ENCODE assay signal across 10 cellular contexts in genomic region chr20:10739575-10739974, GRCh38.
DNase-seq lines count a peak whose midpoint lies in the region; ATAC-seq and TF ChIP-seq lines count a peak whose summit lies in the region.
"Had no signal": no experiment of that assay in that cellular context is flagged by ENCODE, and none has a peak within 500 bp of the region (broad histone marks: within the 10 kb centered on the region; RNA-seq: fewer than 3 reads in every experiment).

No MANE protein-coding gene starts in this region.

- H3T11ph ChIP-seq in H9 (ENCODE audit: low read length), result no peak overlapping the region

- no peak overlapping the region for H3K23ac ChIP-seq in H9 (ENCODE audit: insufficient read length, low read depth, low read length)

- H3K79me2 ChIP-seq in H9 (ENCODE audit: insufficient read depth, low read length), result no peaks in the 10 kb centered on the region

- no peak overlapping the region for H3K27ac Mint-ChIP-seq in H9

- H3K4me1 ChIP-seq in heart right ventricle, result peaks cover 0 to 27% (median 13%) of the 10 kb centered on the region in 9 donors
- no peaks in the 10 kb centered on the region for H3K4me1 ChIP-seq in psoas muscle
- no peaks in the 10 kb centered on the region for H3K4me1 ChIP-seq in H9 (ENCODE audit: insufficient read depth, low read length)

- no peaks in the 10 kb centered on the region; a peak in 1 of 7 replicates for H3K36me3 Mint-ChIP-seq in H9 (ENCODE audit: insufficient read depth in 1 of 3, low read depth in 3 of 3)

- no peaks in the 10 kb centered on the region for H3K23me2 ChIP-seq in H9 (ENCODE audit: insufficient read length, low read depth, low read length, poor library complexity, severe bottlenecking)

- H4K91ac ChIP-seq in H9 (ENCODE audit: insufficient read length, low read depth, low read length), result no peak overlapping the region

- no peak for TF ChIP-seq CTCF in AG10803 (conservative IDR thresholded peaks at IDR 0.05; ENCODE audit: low read length)
- TF ChIP-seq CTCF in heart right ventricle (IDR thresholded peaks at IDR 0.05), result no peak
- TF ChIP-seq CTCF in psoas muscle (IDR thresholded peaks at IDR 0.05), result no peak
- TF ChIP-seq CTCF in H9 (conservative IDR thresholded peaks at IDR 0.05), result no peak

- H3K36me3 ChIP-seq in heart right ventricle (no peaks in the 10 kb centered on the region), psoas muscle (ENCODE audit: insufficient read depth in 1 of 2, low read depth in 1 of 2) (no peaks in the 10 kb centered on the region)

- H3K4me2 ChIP-seq in H9 (ENCODE audit: insufficient read depth, insufficient read length, low read length), result no peak overlapping the region

- no peak overlapping the region for H2BK5ac ChIP-seq in H9 (ENCODE audit: insufficient read length, low read length)

- no peak overlapping the region for H3K4me3 Mint-ChIP-seq in H9

- no peaks in the 10 kb centered on the region; a peak in 1 of 5 replicates for H3K9me3 Mint-ChIP-seq in H9

- H2BK12ac ChIP-seq in H9 (ENCODE audit: insufficient read length, low read depth, low read length), result no peak overlapping the region

- no peak overlapping the region for H2BK15ac ChIP-seq in H9 (ENCODE audit: low read depth, low read length)

- H3K27ac ChIP-seq in heart right ventricle (peak overlapping the region; percentile 10 to 74 (median 50)), psoas muscle (no peak overlapping the region), H9 (ENCODE audit: insufficient read length, low read depth, low read length) (no peak overlapping the region)

- no peak overlapping the region for H3K18ac ChIP-seq in H9 (ENCODE audit: insufficient read length, low read depth, low read length)

- H4K5ac ChIP-seq in H9 (ENCODE audit: insufficient read length, low read depth, low read length), result no peak overlapping the region

- no peak overlapping the region for H2BK120ac ChIP-seq in H9 (ENCODE audit: low read depth, low read length, poor library complexity, severe bottlenecking)

- no peak overlapping the region for H2AFZ ChIP-seq in H9 (ENCODE audit: low read length)

- no peak overlapping the region for H3K56ac ChIP-seq in H9 (ENCODE audit: insufficient read length, low read depth, low read length)

- no peaks in the 10 kb centered on the region for H4K20me1 ChIP-seq in H9 (ENCODE audit: control insufficient read depth, insufficient read depth, insufficient read length)

- no peak overlapping the region for H2BK20ac ChIP-seq in H9 (ENCODE audit: low read depth, low read length, poor library complexity, severe bottlenecking)

- no peak overlapping the region for H3K14ac ChIP-seq in H9 (ENCODE audit: insufficient read depth, low read length)

- intact Hi-C loops in heart right ventricle (cut with DNase I) (no loop called here), psoas muscle (cut with DNase I) (no loop called here)

- 24 to 41% methylated on average over 7 of the region's 7 CpGs for WGBS in heart right ventricle, 2 donors
- 31 to 50% (median 47%) methylated on average over 7 of the region's 7 CpGs for WGBS in psoas muscle, 3 donors
- WGBS in H9 (ENCODE audit: extremely low coverage, insufficient read length, low lambda C conversion rate), result no CpG with 5 or more reads among the region's 7 CpGs

- ATAC-seq in heart right ventricle (peak in 6 of 8 donors; percentile 60 to 88 (median 76)), psoas muscle (no peak), HG03460 (IDR thresholded peaks at IDR 0.05; ENCODE audit: unreplicated experiment) (no peak)
- ATAC-seq in stimulated activated naive CD8-positive, alpha-beta T cell treated with anti-CD3 and anti-CD28 coated beads, Interleukin-15, Interleukin-2, amounts not matched to agents 100 U/mL and 50 U/mL, for 24 hours, result no peak

- H3K9me3 ChIP-seq in heart right ventricle (no peaks in the 10 kb centered on the region), psoas muscle (no peaks in the 10 kb centered on the region), H9 (ENCODE audit: control insufficient read depth, low read depth, low read length) (no peaks in the 10 kb centered on the region)

- H3K4ac ChIP-seq in H9 (ENCODE audit: low read depth, low read length), result no peak overlapping the region

- no peaks in the 10 kb centered on the region for H3K27me3 ChIP-seq in heart right ventricle
- no peaks in the 10 kb centered on the region for H3K27me3 ChIP-seq in psoas muscle (ENCODE audit: insufficient read depth in 3 of 3, low read length in 2 of 3)
- no peaks in the 10 kb centered on the region for H3K27me3 ChIP-seq in H9 (ENCODE audit: insufficient read depth, low read length)

- H3K9ac ChIP-seq in H9 (ENCODE audit: extremely low read depth, insufficient read length, low read length), result no peak overlapping the region

- H2AK5ac ChIP-seq in H9 (ENCODE audit: insufficient read length, low read length), result no peak overlapping the region

- no peak overlapping the region for H4K8ac ChIP-seq in H9 (replicated peaks; ENCODE audit: insufficient read length, low read depth, low read length)

- no peaks in the 10 kb centered on the region for H3K79me1 ChIP-seq in H9 (ENCODE audit: insufficient read depth, low read depth, low read length, poor library complexity, severe bottlenecking)

- H3K4me3 ChIP-seq in AG10803 (ENCODE audit: low read length) (peak overlapping the region; percentile 37), heart right ventricle (peak overlapping the region; percentile 2 to 47 (median 36)), psoas muscle (peak overlapping the region; percentile 46)

- peaks cover 3% of the 10 kb centered on the region in 2 experiments; a peak in 1 of 4 replicates for H3K4me1 Mint-ChIP-seq in H9

- peak; percentile 15 for DNase-seq in AG10803 (ENCODE audit: low read depth)
- DNase-seq in amniotic epithelial cell (ENCODE audit: low read depth), result peak; percentile 8
- peak in 1 of 2 donors; percentile 22 for DNase-seq in heart right ventricle
- no peak for DNase-seq in psoas muscle
- DNase-seq in stimulated activated naive CD8-positive, alpha-beta T cell treated with anti-CD3 and anti-CD28 coated beads, Interleukin-15, Interleukin-2, amounts not matched to agents 100 U/mL and 50 U/mL, for 24 hours, result no peak
- DNase-seq in effector CD8-positive, alpha-beta T cell (lab: John Stamatoyannopoulos, UW), result no peak
- no peak for DNase-seq in H9
- DNase-seq: GDM1, nucleus accumbens had no signal

- H3K27me3 Mint-ChIP-seq in H9 (ENCODE audit: low read depth), result no peaks in the 10 kb centered on the region

Comparison
In these comparisons a context has a peak if more than half of its experiments do, and no peak if none do; other contexts are left out.
1. DNase-seq: peak in AG10803 (single experiment) and amniotic epithelial cell (single experiment); none in psoas muscle (0 of 2), stimulated activated naive CD8-positive, alpha-beta T cell treated with anti-CD3 and anti-CD28 coated beads, Interleukin-15, Interleukin-2, amounts not matched to agents 100 U/mL and 50 U/mL, for 24 hours (single experiment), effector CD8-positive, alpha-beta T cell (single experiment) and H9 (single experiment).
2. ATAC-seq: peak in heart right ventricle (6 of 8); none in psoas muscle (0 of 4), HG03460 (single experiment) and stimulated activated naive CD8-positive, alpha-beta T cell treated with anti-CD3 and anti-CD28 coated beads, Interleukin-15, Interleukin-2, amounts not matched to agents 100 U/mL and 50 U/mL, for 24 hours (single experiment).
3. H3K27ac ChIP-seq: peak in heart right ventricle (10 of 10); none in psoas muscle (single experiment) and H9 (single experiment).
4. Peak in every context shown above with its lines, with median percentiles within 50 percentile points of each other: H3K4me3 ChIP-seq.